1 cellular context compared by ENCODE assay signal in the genomic region with DNA sequence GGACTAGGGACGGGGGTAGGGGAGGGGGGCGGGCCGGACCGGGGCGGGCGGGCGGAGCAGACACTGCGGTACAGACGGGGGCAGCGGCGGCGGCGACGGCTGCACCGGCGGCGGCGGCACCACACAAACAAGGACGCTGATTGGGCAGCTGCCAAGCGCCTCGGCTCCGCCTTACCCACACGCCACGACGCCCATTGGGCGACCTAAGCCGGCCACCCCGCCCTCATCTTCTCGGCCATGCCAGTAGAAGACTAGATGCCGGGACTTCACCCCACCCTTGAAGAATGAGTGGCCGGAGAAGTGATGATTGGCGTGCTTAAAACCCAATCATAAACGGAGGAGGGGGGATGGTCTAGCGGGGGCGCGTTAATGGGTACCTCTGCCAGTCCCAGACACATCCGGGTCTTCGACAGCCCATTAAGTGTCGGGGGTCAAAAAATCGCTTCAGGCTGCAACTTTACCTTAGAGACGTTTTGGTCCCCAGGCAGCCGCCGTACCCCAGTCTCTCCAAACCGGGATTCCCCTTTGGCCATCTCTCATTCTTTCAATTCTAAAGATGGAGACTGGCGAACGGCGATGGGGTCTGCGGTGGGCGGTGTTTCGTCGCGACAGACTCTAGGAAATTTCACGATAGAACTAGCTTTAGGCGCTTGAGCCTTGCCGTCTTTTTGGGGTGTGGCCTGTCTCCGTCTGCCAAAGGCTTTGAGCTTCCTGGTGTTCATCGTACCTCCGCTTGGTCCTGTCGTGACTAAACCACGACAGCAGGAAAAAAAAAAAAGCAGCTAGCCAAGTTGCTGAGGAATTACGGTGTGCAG.
TF ChIP-seq lines count a peak whose summit lies in the region.

A gene (minus strand): TSS at position 135 of the 815 bp plus-strand sequence. CDS start 94,625 bp downstream, outside the sequence.

TF ChIP-seq in GM12878, 131 proteins besides CTCF, POLR2A, EP300 and RAD21 (continued from another document):
- TF ChIP-seq, protein P1, sequence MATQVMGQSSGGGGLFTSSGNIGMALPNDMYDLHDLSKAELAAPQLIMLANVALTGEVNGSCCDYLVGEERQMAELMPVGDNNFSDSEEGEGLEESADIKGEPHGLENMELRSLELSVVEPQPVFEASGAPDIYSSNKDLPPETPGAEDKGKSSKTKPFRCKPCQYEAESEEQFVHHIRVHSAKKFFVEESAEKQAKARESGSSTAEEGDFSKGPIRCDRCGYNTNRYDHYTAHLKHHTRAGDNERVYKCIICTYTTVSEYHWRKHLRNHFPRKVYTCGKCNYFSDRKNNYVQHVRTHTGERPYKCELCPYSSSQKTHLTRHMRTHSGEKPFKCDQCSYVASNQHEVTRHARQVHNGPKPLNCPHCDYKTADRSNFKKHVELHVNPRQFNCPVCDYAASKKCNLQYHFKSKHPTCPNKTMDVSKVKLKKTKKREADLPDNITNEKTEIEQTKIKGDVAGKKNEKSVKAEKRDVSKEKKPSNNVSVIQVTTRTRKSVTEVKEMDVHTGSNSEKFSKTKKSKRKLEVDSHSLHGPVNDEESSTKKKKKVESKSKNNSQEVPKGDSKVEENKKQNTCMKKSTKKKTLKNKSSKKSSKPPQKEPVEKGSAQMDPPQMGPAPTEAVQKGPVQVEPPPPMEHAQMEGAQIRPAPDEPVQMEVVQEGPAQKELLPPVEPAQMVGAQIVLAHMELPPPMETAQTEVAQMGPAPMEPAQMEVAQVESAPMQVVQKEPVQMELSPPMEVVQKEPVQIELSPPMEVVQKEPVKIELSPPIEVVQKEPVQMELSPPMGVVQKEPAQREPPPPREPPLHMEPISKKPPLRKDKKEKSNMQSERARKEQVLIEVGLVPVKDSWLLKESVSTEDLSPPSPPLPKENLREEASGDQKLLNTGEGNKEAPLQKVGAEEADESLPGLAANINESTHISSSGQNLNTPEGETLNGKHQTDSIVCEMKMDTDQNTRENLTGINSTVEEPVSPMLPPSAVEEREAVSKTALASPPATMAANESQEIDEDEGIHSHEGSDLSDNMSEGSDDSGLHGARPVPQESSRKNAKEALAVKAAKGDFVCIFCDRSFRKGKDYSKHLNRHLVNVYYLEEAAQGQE (IDR thresholded peaks at IDR 0.05; ENCODE audit: low read depth, low read length) = no peak
